8 cellular contexts compared by ENCODE assay signal in genomic region chr18:2981212-2981728, GRCh38. TPM values are rescaled to one million over a fixed set of nuclear protein-coding genes. Genes with fewer than 3 reads are reported as not detected.
DNase-seq lines count a peak whose midpoint lies in the region; ATAC-seq and TF ChIP-seq lines count a peak whose summit lies in the region.

No MANE protein-coding gene starts in this region.

- TF ChIP-seq CTCF in GM23338 (conservative IDR thresholded peaks at IDR 0.05; ENCODE audit: low read depth in 2 of 2) (no peak), WI38 (IDR thresholded peaks at IDR 0.05; ENCODE audit: low read depth, low read length) (no peak)

- peaks cover 3% of the 10 kb centered on the region for H3K27me3 Mint-ChIP-seq in GM23338 (ENCODE audit: insufficient read depth, low read depth, poor library complexity)
- H3K27me3 Mint-ChIP-seq in stimulated activated memory B cell treated with anti-CD40 and anti-IgM and Interleukin-4, amounts not matched to agents 10 μg/mL and 1 μg/mL and 100 μg/mL, for 72 hours, result no peaks in the 10 kb centered on the region

- peaks cover 28% of the 10 kb centered on the region for H3K4me1 ChIP-seq in GM23338 (ENCODE audit: insufficient read depth)

- ATAC-seq in GM23338 (no peak), GM21529 (IDR thresholded peaks at IDR 0.05; ENCODE audit: unreplicated experiment) (no peak), GM19463 (IDR thresholded peaks at IDR 0.05; ENCODE audit: unreplicated experiment) (no peak)
- peak; percentile 56 for ATAC-seq in stimulated activated memory B cell treated with anti-CD40 and anti-IgM and Interleukin-4, amounts not matched to agents 10 μg/mL and 1 μg/mL and 100 μg/mL, for 72 hours

- no peaks in the 10 kb centered on the region for H3F3A ChIP-seq in GM23338 (replicated peaks; ENCODE audit: low read depth)

- H2AFZ ChIP-seq in GM23338, result no peak overlapping the region

- H3K27ac Mint-ChIP-seq in GM23338, result peak overlapping the region; percentile 79
- peak overlapping the region; percentile 91 for H3K27ac Mint-ChIP-seq in stimulated activated memory B cell treated with anti-CD40 and anti-IgM and Interleukin-4, amounts not matched to agents 10 μg/mL and 1 μg/mL and 100 μg/mL, for 72 hours

- DNase-seq in GM23338 (ENCODE audit: low spot score) (no peak), glomerular visceral epithelial cell (ENCODE audit: extremely low spot score) (peak; percentile 59), D341Med (ENCODE audit: low spot score) (no peak), NCI-H510A treated with DMSO at 0.1 percent for 48 hours (lab: John Stamatoyannopoulos, UW) (no peak)

- peaks cover 44% of the 10 kb centered on the region for H3K4me1 Mint-ChIP-seq in GM23338
- H3K4me1 Mint-ChIP-seq in stimulated activated memory B cell treated with anti-CD40 and anti-IgM and Interleukin-4, amounts not matched to agents 10 μg/mL and 1 μg/mL and 100 μg/mL, for 72 hours, result peaks cover 78% of the 10 kb centered on the region

- no peaks in the 10 kb centered on the region for H3K27me3 ChIP-seq in GM23338 (ENCODE audit: insufficient read depth)

- H3K9me3 Mint-ChIP-seq in GM23338, result no peaks in the 10 kb centered on the region
- no peaks in the 10 kb centered on the region for H3K9me3 Mint-ChIP-seq in stimulated activated memory B cell treated with anti-CD40 and anti-IgM and Interleukin-4, amounts not matched to agents 10 μg/mL and 1 μg/mL and 100 μg/mL, for 72 hours

- H3K36me3 ChIP-seq in GM23338 (ENCODE audit: insufficient read depth), result no peaks in the 10 kb centered on the region

- no peaks in the 10 kb centered on the region for H3K9me2 ChIP-seq in GM23338 (ENCODE audit: insufficient read depth)

- peak overlapping the region; percentile 57; the same call in 1 of the 2 replicates for H3K27ac ChIP-seq in GM23338 (ENCODE audit: low read depth)

- peaks cover 55% of the 10 kb centered on the region for H3K79me2 ChIP-seq in GM23338 (replicated peaks; ENCODE audit: insufficient read depth)

- H3K4me3 ChIP-seq in GM23338 (peak overlapping the region; percentile 5; the same call in 1 of the 2 replicates), WI38 (ENCODE audit: low read depth, low read length) (peak overlapping the region; percentile 32)

- H3K4me3 Mint-ChIP-seq in GM23338, result peak overlapping the region; percentile 22
- peak overlapping the region; percentile 48 for H3K4me3 Mint-ChIP-seq in stimulated activated memory B cell treated with anti-CD40 and anti-IgM and Interleukin-4, amounts not matched to agents 10 μg/mL and 1 μg/mL and 100 μg/mL, for 72 hours

- no peaks in the 10 kb centered on the region for H4K20me1 ChIP-seq in GM23338 (replicated peaks; ENCODE audit: insufficient read depth)

- peak overlapping the region; percentile 59 for H3K4me2 ChIP-seq in GM23338

- peaks cover 10% of the 10 kb centered on the region; the same call in 1 of the 3 replicates for H3K36me3 Mint-ChIP-seq in GM23338 (ENCODE audit: low read depth)
- H3K36me3 Mint-ChIP-seq in stimulated activated memory B cell treated with anti-CD40 and anti-IgM and Interleukin-4, amounts not matched to agents 10 μg/mL and 1 μg/mL and 100 μg/mL, for 72 hours, result peaks cover under 1% of the 10 kb centered on the region

TF ChIP-seq in GM23338, 12 proteins besides CTCF, POLR2A, EP300 and RAD21 (continues in another document):
- TF ChIP-seq EZH2phosphoT487 (IDR thresholded peaks at IDR 0.05; ENCODE audit: unreplicated experiment) (no peak), NANOG (IDR thresholded peaks at IDR 0.05; ENCODE audit: borderline replicate concordance) (no peak), ZNF114 (CRISPR knock-in tag; IDR thresholded peaks at IDR 0.05) (no peak), JUNB (IDR thresholded peaks at IDR 0.05; ENCODE audit: unreplicated experiment) (no peak), ZNF331 (CRISPR knock-in tag; IDR thresholded peaks at IDR 0.05; ENCODE audit: low read depth) (no peak), EZH2 (IDR thresholded peaks at IDR 0.05; ENCODE audit: low read depth, unreplicated experiment) (no peak), CREB1 (CRISPR knock-in tag; IDR thresholded peaks at IDR 0.05; ENCODE audit: low read depth) (no peak), ZNF462 (CRISPR knock-in tag; IDR thresholded peaks at IDR 0.05) (no peak), STAT1 (IDR thresholded peaks at IDR 0.05; ENCODE audit: unreplicated experiment) (no peak), REST (IDR thresholded peaks at IDR 0.05; ENCODE audit: unreplicated experiment) (no peak)

RNA-seq across cellular contexts. Expression of gene LPIN2, which starts 31.7 kb away (rescaled TPM):
- 10.5 and 10.8 TPM in 2 replicates for total RNA-seq in GM23338 (2014; rRNA removed; shearing (Covaris generic))
- polyA plus RNA-seq in GM23338 (2016; fragmentation: Nextera tagmentation; extraction: Ambion mirVana), result 9.0 and 10.1 TPM in 2 replicates
